1 cellular context compared by ENCODE assay signal in the genomic region with DNA sequence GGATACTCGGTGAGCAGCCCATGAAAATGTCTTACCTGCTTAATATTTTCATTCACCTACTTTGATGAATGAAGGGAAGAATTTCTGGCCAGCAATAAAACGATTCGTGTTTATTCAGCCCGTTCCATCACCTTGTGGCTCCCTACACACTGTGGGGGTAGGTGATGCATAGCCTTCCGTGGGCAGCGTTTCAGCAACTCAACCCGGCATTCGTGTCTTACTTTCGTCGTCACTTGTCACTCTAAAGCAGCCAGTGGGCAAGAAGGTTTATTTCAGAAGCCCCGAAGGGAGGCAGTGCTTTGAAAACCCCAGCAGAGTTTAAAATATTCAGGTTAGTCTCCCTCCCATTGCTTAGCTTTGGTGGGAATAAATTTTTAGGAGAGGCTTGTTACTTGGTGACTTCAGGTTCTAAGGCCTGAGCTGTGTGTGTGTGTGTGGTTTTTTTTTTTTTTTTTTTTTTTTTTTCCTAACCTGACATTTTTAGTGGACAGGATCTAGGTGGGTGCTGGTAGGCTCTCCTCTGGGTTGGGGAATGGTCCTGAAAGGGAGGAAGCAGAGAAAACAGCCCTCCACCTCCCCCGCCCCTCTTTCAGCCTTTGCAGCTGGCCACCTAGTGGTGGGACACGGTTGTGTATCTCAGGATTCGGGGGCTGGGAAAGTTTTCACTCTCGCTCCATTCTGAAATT.
TF ChIP-seq lines count a peak whose summit lies in the region.

No MANE protein-coding gene starts in this region.

TF ChIP-seq in HepG2, 621 proteins besides CTCF, POLR2A, EP300 and RAD21 (continues in another document):
- TF ChIP-seq MED1 (CRISPR knock-in tag; IDR thresholded peaks at IDR 0.05) (peak; percentile 32; the same call in 1 of the 2 replicates), MATR3 (CRISPR knock-in tag; IDR thresholded peaks at IDR 0.05) (no peak), KLF6 (CRISPR knock-in tag; IDR thresholded peaks at IDR 0.05) (no peak), SIN3A (IDR thresholded peaks at IDR 0.05; ENCODE audit: borderline replicate concordance, low read depth, low read length) (0 out of 2 replicates have a peak, but pooled peaks have one; percentile 29), PRMT3 (CRISPR knock-in tag; IDR thresholded peaks at IDR 0.05; ENCODE audit: borderline replicate concordance, low read depth) (no peak), SMC3 (IDR thresholded peaks at IDR 0.05; ENCODE audit: low read length) (peak; percentile 73), FOSL2 (CRISPR knock-in tag; IDR thresholded peaks at IDR 0.05) (0 out of 2 replicates have a peak, but pooled peaks have one; percentile 27), PRDM15 (CRISPR knock-in tag; IDR thresholded peaks at IDR 0.05) (no peak), KDM3A (CRISPR knock-in tag; IDR thresholded peaks at IDR 0.05; ENCODE audit: low read depth) (no peak), KLF12 (CRISPR knock-in tag; IDR thresholded peaks at IDR 0.05; ENCODE audit: borderline replicate concordance) (0 out of 2 replicates have a peak, but pooled peaks have one; percentile 26), ZNF468 (CRISPR knock-in tag; IDR thresholded peaks at IDR 0.05) (no peak), ASH2L (IDR thresholded peaks at IDR 0.05; ENCODE audit: insufficient read length, low read depth, low read length) (peak; percentile 69), SAP130 (CRISPR knock-in tag; IDR thresholded peaks at IDR 0.05; ENCODE audit: low read depth) (peak; percentile 65), ZBTB7B (CRISPR knock-in tag; IDR thresholded peaks at IDR 0.05) (0 out of 2 replicates have a peak, but pooled peaks have one; percentile 31), HOMEZ (CRISPR knock-in tag; IDR thresholded peaks at IDR 0.05; ENCODE audit: low read depth) (no peak), ZNF574 (CRISPR knock-in tag; IDR thresholded peaks at IDR 0.05) (peak; percentile 33; the same call in 1 of the 2 replicates), KAT7 (CRISPR knock-in tag; IDR thresholded peaks at IDR 0.05; ENCODE audit: borderline replicate concordance) (0 out of 2 replicates have a peak, but pooled peaks have one; percentile 38), ZXDC (CRISPR knock-in tag; IDR thresholded peaks at IDR 0.05) (no peak), ZNF10 (CRISPR knock-in tag; IDR thresholded peaks at IDR 0.05; ENCODE audit: borderline replicate concordance, low read depth) (no peak), REPIN1 (CRISPR knock-in tag; IDR thresholded peaks at IDR 0.05; ENCODE audit: borderline replicate concordance, low read depth) (no peak), GATAD2A (CRISPR knock-in tag; IDR thresholded peaks at IDR 0.05) (peak; percentile 51), ZNF75D (CRISPR knock-in tag; IDR thresholded peaks at IDR 0.05; ENCODE audit: borderline replicate concordance) (no peak), GZF1 (CRISPR knock-in tag; IDR thresholded peaks at IDR 0.05) (no peak)
- TF ChIP-seq, protein P1, sequence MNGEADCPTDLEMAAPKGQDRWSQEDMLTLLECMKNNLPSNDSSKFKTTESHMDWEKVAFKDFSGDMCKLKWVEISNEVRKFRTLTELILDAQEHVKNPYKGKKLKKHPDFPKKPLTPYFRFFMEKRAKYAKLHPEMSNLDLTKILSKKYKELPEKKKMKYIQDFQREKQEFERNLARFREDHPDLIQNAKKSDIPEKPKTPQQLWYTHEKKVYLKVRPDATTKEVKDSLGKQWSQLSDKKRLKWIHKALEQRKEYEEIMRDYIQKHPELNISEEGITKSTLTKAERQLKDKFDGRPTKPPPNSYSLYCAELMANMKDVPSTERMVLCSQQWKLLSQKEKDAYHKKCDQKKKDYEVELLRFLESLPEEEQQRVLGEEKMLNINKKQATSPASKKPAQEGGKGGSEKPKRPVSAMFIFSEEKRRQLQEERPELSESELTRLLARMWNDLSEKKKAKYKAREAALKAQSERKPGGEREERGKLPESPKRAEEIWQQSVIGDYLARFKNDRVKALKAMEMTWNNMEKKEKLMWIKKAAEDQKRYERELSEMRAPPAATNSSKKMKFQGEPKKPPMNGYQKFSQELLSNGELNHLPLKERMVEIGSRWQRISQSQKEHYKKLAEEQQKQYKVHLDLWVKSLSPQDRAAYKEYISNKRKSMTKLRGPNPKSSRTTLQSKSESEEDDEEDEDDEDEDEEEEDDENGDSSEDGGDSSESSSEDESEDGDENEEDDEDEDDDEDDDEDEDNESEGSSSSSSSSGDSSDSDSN (CRISPR knock-in tag; IDR thresholded peaks at IDR 0.05) = no peak
- TF ChIP-seq, protein P2, sequence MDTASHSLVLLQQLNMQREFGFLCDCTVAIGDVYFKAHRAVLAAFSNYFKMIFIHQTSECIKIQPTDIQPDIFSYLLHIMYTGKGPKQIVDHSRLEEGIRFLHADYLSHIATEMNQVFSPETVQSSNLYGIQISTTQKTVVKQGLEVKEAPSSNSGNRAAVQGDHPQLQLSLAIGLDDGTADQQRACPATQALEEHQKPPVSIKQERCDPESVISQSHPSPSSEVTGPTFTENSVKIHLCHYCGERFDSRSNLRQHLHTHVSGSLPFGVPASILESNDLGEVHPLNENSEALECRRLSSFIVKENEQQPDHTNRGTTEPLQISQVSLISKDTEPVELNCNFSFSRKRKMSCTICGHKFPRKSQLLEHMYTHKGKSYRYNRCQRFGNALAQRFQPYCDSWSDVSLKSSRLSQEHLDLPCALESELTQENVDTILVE (CRISPR knock-in tag; IDR thresholded peaks at IDR 0.05) = no peak
- TF ChIP-seq, protein P3, sequence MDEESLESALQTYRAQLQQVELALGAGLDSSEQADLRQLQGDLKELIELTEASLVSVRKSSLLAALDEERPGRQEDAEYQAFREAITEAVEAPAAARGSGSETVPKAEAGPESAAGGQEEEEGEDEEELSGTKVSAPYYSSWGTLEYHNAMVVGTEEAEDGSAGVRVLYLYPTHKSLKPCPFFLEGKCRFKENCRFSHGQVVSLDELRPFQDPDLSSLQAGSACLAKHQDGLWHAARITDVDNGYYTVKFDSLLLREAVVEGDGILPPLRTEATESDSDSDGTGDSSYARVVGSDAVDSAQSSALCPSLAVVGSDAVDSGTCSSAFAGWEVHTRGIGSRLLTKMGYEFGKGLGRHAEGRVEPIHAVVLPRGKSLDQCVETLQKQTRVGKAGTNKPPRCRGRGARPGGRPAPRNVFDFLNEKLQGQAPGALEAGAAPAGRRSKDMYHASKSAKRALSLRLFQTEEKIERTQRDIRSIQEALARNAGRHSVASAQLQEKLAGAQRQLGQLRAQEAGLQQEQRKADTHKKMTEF (CRISPR knock-in tag; IDR thresholded peaks at IDR 0.05) = no peak
- TF ChIP-seq, protein P4, sequence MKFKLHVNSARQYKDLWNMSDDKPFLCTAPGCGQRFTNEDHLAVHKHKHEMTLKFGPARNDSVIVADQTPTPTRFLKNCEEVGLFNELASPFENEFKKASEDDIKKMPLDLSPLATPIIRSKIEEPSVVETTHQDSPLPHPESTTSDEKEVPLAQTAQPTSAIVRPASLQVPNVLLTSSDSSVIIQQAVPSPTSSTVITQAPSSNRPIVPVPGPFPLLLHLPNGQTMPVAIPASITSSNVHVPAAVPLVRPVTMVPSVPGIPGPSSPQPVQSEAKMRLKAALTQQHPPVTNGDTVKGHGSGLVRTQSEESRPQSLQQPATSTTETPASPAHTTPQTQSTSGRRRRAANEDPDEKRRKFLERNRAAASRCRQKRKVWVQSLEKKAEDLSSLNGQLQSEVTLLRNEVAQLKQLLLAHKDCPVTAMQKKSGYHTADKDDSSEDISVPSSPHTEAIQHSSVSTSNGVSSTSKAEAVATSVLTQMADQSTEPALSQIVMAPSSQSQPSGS (CRISPR knock-in tag; IDR thresholded peaks at IDR 0.05) = no peak
- TF ChIP-seq, protein P5, sequence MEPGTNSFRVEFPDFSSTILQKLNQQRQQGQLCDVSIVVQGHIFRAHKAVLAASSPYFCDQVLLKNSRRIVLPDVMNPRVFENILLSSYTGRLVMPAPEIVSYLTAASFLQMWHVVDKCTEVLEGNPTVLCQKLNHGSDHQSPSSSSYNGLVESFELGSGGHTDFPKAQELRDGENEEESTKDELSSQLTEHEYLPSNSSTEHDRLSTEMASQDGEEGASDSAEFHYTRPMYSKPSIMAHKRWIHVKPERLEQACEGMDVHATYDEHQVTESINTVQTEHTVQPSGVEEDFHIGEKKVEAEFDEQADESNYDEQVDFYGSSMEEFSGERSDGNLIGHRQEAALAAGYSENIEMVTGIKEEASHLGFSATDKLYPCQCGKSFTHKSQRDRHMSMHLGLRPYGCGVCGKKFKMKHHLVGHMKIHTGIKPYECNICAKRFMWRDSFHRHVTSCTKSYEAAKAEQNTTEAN (CRISPR knock-in tag; conservative IDR thresholded peaks at IDR 0.05) = 0 out of 2 replicates have a peak, but pooled peaks have one; percentile 22
- TF ChIP-seq, protein P6, sequence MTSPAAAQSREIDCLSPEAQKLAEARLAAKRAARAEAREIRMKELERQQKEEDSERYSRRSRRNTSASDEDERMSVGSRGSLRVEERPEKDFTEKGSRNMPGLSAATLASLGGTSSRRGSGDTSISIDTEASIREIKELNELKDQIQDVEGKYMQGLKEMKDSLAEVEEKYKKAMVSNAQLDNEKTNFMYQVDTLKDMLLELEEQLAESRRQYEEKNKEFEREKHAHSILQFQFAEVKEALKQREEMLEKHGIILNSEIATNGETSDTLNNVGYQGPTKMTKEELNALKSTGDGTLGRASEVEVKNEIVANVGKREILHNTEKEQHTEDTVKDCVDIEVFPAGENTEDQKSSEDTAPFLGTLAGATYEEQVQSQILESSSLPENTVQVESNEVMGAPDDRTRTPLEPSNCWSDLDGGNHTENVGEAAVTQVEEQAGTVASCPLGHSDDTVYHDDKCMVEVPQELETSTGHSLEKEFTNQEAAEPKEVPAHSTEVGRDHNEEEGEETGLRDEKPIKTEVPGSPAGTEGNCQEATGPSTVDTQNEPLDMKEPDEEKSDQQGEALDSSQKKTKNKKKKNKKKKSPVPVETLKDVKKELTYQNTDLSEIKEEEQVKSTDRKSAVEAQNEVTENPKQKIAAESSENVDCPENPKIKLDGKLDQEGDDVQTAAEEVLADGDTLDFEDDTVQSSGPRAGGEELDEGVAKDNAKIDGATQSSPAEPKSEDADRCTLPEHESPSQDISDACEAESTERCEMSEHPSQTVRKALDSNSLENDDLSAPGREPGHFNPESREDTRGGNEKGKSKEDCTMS (CRISPR knock-in tag; conservative IDR thresholded peaks at IDR 0.05) = no peak
